In genomic region chr1:3988431-3988830, GRCh38 we compare ENCODE assay signal across 30 cellular contexts.
"Had no signal": no experiment of that assay in that cellular context is flagged by ENCODE, and none has a peak within 500 bp of the region (broad histone marks: within the 10 kb centered on the region; RNA-seq: fewer than 3 reads in every experiment).

No MANE protein-coding gene starts in this region.

- H3K27ac Mint-ChIP-seq: naive B cell; naive thymus-derived CD8-positive, alpha-beta T cell; natural killer cell treated with Interleukin-12 subunit alpha and Interleukin-12 subunit beta and Interleukin-15 and Interleukin-18, amount 100 ng/mL, for 72 hours; nephron progenitor cell; progenitor cell of endocrine pancreas; stimulated activated memory B cell treated with anti-CD40 and anti-IgM and Interleukin-4, amounts not matched to agents 10 μg/mL and 1 μg/mL and 100 μg/mL, for 72 hours; stimulated activated naive CD8-positive, alpha-beta T cell treated with anti-CD3 and anti-CD28 coated beads, Interleukin-15, amount 100 ng/mL, for 72 hours had no signal

- H3K27me3 ChIP-seq: right lobe of liver, testis, tibial nerve, upper lobe of left lung, uterus had no signal

- ATAC-seq: naive thymus-derived CD8-positive, alpha-beta T cell; pancreas; psoas muscle; right lobe of liver; stimulated activated memory B cell treated with anti-CD40 and anti-IgM and Interleukin-4, amounts not matched to agents 10 μg/mL and 1 μg/mL and 100 μg/mL, for 72 hours; stimulated activated naive CD8-positive, alpha-beta T cell treated with anti-CD3 and anti-CD28 coated beads, Interleukin-15, amount 100 ng/mL, for 72 hours; stimulated activated naive CD8-positive, alpha-beta T cell treated with anti-CD3 and anti-CD28 coated beads, Interleukin-15, Interleukin-2, amounts not matched to agents 100 U/mL and 50 U/mL, for 24 hours had no signal

- H3K4me1 Mint-ChIP-seq: naive thymus-derived CD8-positive, alpha-beta T cell; nephron progenitor cell; stimulated activated memory B cell treated with anti-CD40 and anti-IgM and Interleukin-4, amounts not matched to agents 10 μg/mL and 1 μg/mL and 100 μg/mL, for 72 hours; stimulated activated naive CD8-positive, alpha-beta T cell treated with anti-CD3 and anti-CD28 coated beads, Interleukin-15, amount 100 ng/mL, for 72 hours had no signal

- DNase-seq: naive B cell; naive thymus-derived CD8-positive, alpha-beta T cell; nephron progenitor cell; nucleus accumbens; pancreas; psoas muscle; right cardiac atrium; sigmoid colon; small intestine; stimulated activated CD4-positive, alpha-beta T cell treated with anti-CD3 and anti-CD28 coated beads, Interleukin-12 subunit alpha, Interleukin-12 subunit beta, amount 100 ng/mL, for 4 hours; stimulated activated CD4-positive, alpha-beta T cell treated with anti-CD3 and anti-CD28 coated beads, Interleukin-1b, Interleukin-23, amount 100 ng/mL, for 48 hours; stimulated activated CD4-positive, alpha-beta T cell treated with anti-CD3 and anti-CD28 coated beads, Interleukin-4, amount 100 ng/mL, for 1 hour; stimulated activated CD4-positive, alpha-beta T cell treated with anti-CD3 and anti-CD28 coated beads, Interleukin-4, amount 100 ng/mL, for 4 hours; stimulated activated CD8-positive, alpha-beta memory T cell treated with anti-CD3 and anti-CD28 coated beads, Interleukin-4, amount 100 ng/mL, for 48 hours; stimulated activated naive CD4-positive, alpha-beta T cell; stimulated activated naive CD8-positive, alpha-beta T cell treated with anti-CD3 and anti-CD28 coated beads, Interleukin-15, amount 100 ng/mL, for 72 hours; stimulated activated naive CD8-positive, alpha-beta T cell treated with anti-CD3 and anti-CD28 coated beads, Interleukin-15, Interleukin-2, amounts not matched to agents 100 U/mL and 50 U/mL, for 24 hours; substantia nigra; testis; trophoblast cell; upper lobe of left lung; uterus had no signal

- H3K4me1 ChIP-seq: pancreas, psoas muscle, right lobe of liver, sigmoid colon, suprapubic skin, testis, tibial nerve, upper lobe of left lung, uterus had no signal

- H3K36me3 Mint-ChIP-seq: naive thymus-derived CD8-positive, alpha-beta T cell; natural killer cell treated with Interleukin-12 subunit alpha and Interleukin-12 subunit beta and Interleukin-15 and Interleukin-18, amount 100 ng/mL, for 72 hours; stimulated activated memory B cell treated with anti-CD40 and anti-IgM and Interleukin-4, amounts not matched to agents 10 μg/mL and 1 μg/mL and 100 μg/mL, for 72 hours had no signal

- H3K27ac ChIP-seq: neutrophil, pancreas, psoas muscle, right lobe of liver, sigmoid colon, suprapubic skin, testis, tibial nerve, upper lobe of left lung, uterus had no signal

- H3K9me3 ChIP-seq: neutrophil, pancreas, right lobe of liver, sigmoid colon, suprapubic skin, testis, upper lobe of left lung, uterus had no signal

- H3K4me3 ChIP-seq: pancreas, psoas muscle, right lobe of liver, sigmoid colon, suprapubic skin, testis, tibial nerve, upper lobe of left lung, uterus had no signal

- H3K4me3 Mint-ChIP-seq: naive B cell; naive thymus-derived CD8-positive, alpha-beta T cell; natural killer cell treated with Interleukin-12 subunit alpha and Interleukin-12 subunit beta and Interleukin-15 and Interleukin-18, amount 100 ng/mL, for 72 hours; nephron progenitor cell; neural crest cell; stimulated activated memory B cell treated with anti-CD40 and anti-IgM and Interleukin-4, amounts not matched to agents 10 μg/mL and 1 μg/mL and 100 μg/mL, for 72 hours; stimulated activated naive CD8-positive, alpha-beta T cell treated with anti-CD3 and anti-CD28 coated beads, Interleukin-15, amount 100 ng/mL, for 72 hours had no signal

- H3K36me3 ChIP-seq: neutrophil, pancreas, right lobe of liver, sigmoid colon, suprapubic skin, tibial nerve, upper lobe of left lung, uterus had no signal
